ENCODE assay signal across 25 cellular contexts in the genomic region with DNA sequence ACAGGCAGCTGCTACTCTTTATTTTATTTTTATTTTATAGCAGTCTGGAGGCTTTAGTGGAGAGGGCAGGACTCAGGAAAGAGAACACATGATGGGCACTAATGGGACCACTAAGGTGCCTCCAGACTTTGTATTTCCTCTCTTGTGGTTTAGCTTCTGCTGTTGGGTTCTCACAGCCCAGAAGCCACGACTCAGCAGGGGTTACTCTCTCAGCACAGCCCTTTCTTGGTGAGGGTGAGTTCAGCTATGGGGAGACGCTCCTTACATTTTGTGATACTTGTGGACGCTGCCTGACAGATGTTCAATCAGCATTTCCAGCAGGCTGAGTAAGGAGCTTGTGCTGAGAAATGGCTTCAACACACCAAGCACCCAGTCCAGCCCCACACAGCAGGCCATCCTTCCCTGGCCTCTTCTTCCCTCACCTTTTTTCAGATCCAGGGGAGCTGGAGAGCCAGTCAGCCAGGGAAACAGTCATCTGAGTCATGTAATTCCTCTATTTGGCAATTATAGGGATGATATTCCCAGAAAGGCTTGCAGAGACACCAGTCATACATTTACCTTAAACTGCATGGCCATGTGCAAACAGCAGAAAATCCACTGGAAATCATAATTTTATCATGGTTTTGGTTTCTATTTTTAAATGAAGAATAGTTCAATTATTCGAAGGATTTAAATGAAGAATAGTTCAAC. TPM values are rescaled to one million over a fixed set of nuclear protein-coding genes. Genes with fewer than 3 reads are reported as not detected.
DNase-seq lines count a peak whose midpoint lies in the region; ATAC-seq and TF ChIP-seq lines count a peak whose summit lies in the region.
"Had no signal": no experiment of that assay in that cellular context is flagged by ENCODE, and none has a peak within 500 bp of the region (broad histone marks: within the 10 kb centered on the region; RNA-seq: fewer than 3 reads in every experiment).

No MANE protein-coding gene starts in this region.

- no peak overlapping the region for H3K4me3 Mint-ChIP-seq in activated T-cell treated with anti-CD3 and anti-CD28 coated beads, Interleukin-2, amount 50 U/mL, for 4 hours
- H3K4me3 Mint-ChIP-seq: activated naive CD8-positive, alpha-beta T cell treated with anti-CD3 and anti-CD28 coated beads for 36 hours; central memory CD8-positive, alpha-beta T cell; stimulated activated effector memory CD8-positive, alpha-beta T cell treated with anti-CD3 and anti-CD28 coated beads, Interleukin-12 subunit alpha, Interleukin-12 subunit beta, amount 100 ng/mL, for 72 hours; WTC11 had no signal

- no peaks in the 10 kb centered on the region for H3K9me3 ChIP-seq in Loucy (ENCODE audit: insufficient read depth, low read depth, low read length)
- H3K9me3 ChIP-seq: ascending aorta, BE2C, HAP-1, spleen had no signal

- H3F3A ChIP-seq in Loucy (ENCODE audit: low read depth), result peaks cover 5% of the 10 kb centered on the region

- no peak overlapping the region for H2AK5ac ChIP-seq in mesendoderm (ENCODE audit: low read length)

- H4K20me1 ChIP-seq in Loucy (ENCODE audit: insufficient read depth, low read length, poor library complexity, severe bottlenecking), result no peaks in the 10 kb centered on the region

- DNase-seq in DMS79 treated with DMSO at 0.1 percent for 48 hours (lab: John Stamatoyannopoulos, UW) (peak; percentile 78), RPMI8226 (peak; percentile 79), myocyte (ENCODE audit: low read depth) (peak; percentile 47), NCI-H1930 (lab: John Stamatoyannopoulos, UW) (no peak), mesendoderm (no peak)
- DNase-seq in activated T-cell treated with anti-CD3 and anti-CD28 coated beads, Interleukin-2, amount 50 U/mL, for 4 hours, result no peak
- DNase-seq: activated naive CD8-positive, alpha-beta T cell treated with anti-CD3 and anti-CD28 coated beads for 36 hours; BE2C; DMS53; mammary epithelial cell; NCI-H1436; NCI-H526 treated with DMSO at 0.1 percent for 48 hours; retina; spleen; stimulated activated CD4-positive, alpha-beta T cell treated with anti-CD3 and anti-CD28 coated beads, Interleukin-2, amount 100 ng/mL, for 48 hours had no signal

- no peak for TF ChIP-seq CTCF in Loucy (conservative IDR thresholded peaks at IDR 0.05; ENCODE audit: low read length)

- peak overlapping the region; percentile 76 for H3K4me2 ChIP-seq in Loucy (ENCODE audit: low read depth, low read length, poor library complexity, severe bottlenecking)
- H3K4me2 ChIP-seq in mesendoderm (ENCODE audit: low read length), result no peak overlapping the region

- no peak overlapping the region for H4K8ac ChIP-seq in mesendoderm (ENCODE audit: low read depth, low read length)

- H3K4me3 ChIP-seq in Loucy (ENCODE audit: low read length, poor library complexity, severe bottlenecking) (peak overlapping the region; percentile 40), mesendoderm (ENCODE audit: low read length) (no peak overlapping the region)
- H3K4me3 ChIP-seq: ascending aorta, HAP-1, spleen had no signal

- H3K9me2 ChIP-seq in Loucy (replicated peaks; ENCODE audit: low read depth, low read length), result no peaks in the 10 kb centered on the region

- no peak overlapping the region for H2AFZ ChIP-seq in Loucy (ENCODE audit: low read length)

- H3K36me3 Mint-ChIP-seq in activated T-cell treated with anti-CD3 and anti-CD28 coated beads, Interleukin-2, amount 50 U/mL, for 4 hours (ENCODE audit: insufficient read depth), result no peaks in the 10 kb centered on the region
- H3K36me3 Mint-ChIP-seq: activated naive CD8-positive, alpha-beta T cell treated with anti-CD3 and anti-CD28 coated beads for 36 hours; stimulated activated effector memory CD8-positive, alpha-beta T cell treated with anti-CD3 and anti-CD28 coated beads, Interleukin-12 subunit alpha, Interleukin-12 subunit beta, amount 100 ng/mL, for 72 hours; WTC11 had no signal

- H3K9me3 Mint-ChIP-seq in activated T-cell treated with anti-CD3 and anti-CD28 coated beads, Interleukin-2, amount 50 U/mL, for 4 hours, result no peaks in the 10 kb centered on the region
- H3K9me3 Mint-ChIP-seq: activated naive CD8-positive, alpha-beta T cell treated with anti-CD3 and anti-CD28 coated beads for 36 hours; activated T-helper 2 cell treated with anti-CD3 and anti-CD28 coated beads, Interferon-gamma antibody, Interleukin-2, Interleukin-4, amounts not matched to agents 10 μg/mL and 5 μg/mL and 100 μg/mL, durations not matched to agents 14 hours and 24 hours and 36 hours; central memory CD8-positive, alpha-beta T cell; stimulated activated effector memory CD8-positive, alpha-beta T cell treated with anti-CD3 and anti-CD28 coated beads, Interleukin-12 subunit alpha, Interleukin-12 subunit beta, amount 100 ng/mL, for 72 hours had no signal

- H3K4ac ChIP-seq in mesendoderm (ENCODE audit: low read depth, low read length), result no peak overlapping the region

- no peak overlapping the region for H3K18ac ChIP-seq in mesendoderm (ENCODE audit: low read length)

- H3K27ac ChIP-seq in mesendoderm (ENCODE audit: low read depth, low read length), result no peak overlapping the region
- H3K27ac ChIP-seq: ascending aorta, HL-60, spleen had no signal

- no peak overlapping the region for H3K56ac ChIP-seq in mesendoderm (ENCODE audit: low read length)

- no peak overlapping the region for H3K9ac ChIP-seq in Loucy (ENCODE audit: low read depth, low read length, poor library complexity, severe bottlenecking)
- H3K9ac ChIP-seq in mesendoderm (ENCODE audit: low read length), result no peak overlapping the region

- H3K79me2 ChIP-seq in Loucy (ENCODE audit: insufficient read depth, low read length), result no peaks in the 10 kb centered on the region
- H3K79me2 ChIP-seq in mesendoderm (ENCODE audit: control insufficient read depth, insufficient read depth, low read length), result no peaks in the 10 kb centered on the region

- no peaks in the 10 kb centered on the region for H3K4me1 Mint-ChIP-seq in activated T-cell treated with anti-CD3 and anti-CD28 coated beads, Interleukin-2, amount 50 U/mL, for 4 hours (ENCODE audit: low read depth)
- H3K4me1 Mint-ChIP-seq: activated naive CD8-positive, alpha-beta T cell treated with anti-CD3 and anti-CD28 coated beads for 36 hours; central memory CD8-positive, alpha-beta T cell; stimulated activated effector memory CD8-positive, alpha-beta T cell treated with anti-CD3 and anti-CD28 coated beads, Interleukin-12 subunit alpha, Interleukin-12 subunit beta, amount 100 ng/mL, for 72 hours had no signal

- ATAC-seq in HG02623 (IDR thresholded peaks at IDR 0.05; ENCODE audit: unreplicated experiment), result no peak
- no peak for ATAC-seq in activated T-cell treated with anti-CD3 and anti-CD28 coated beads, Interleukin-2, amount 50 U/mL, for 4 hours
- ATAC-seq: Right ventricle myocardium inferior; stimulated activated effector memory CD8-positive, alpha-beta T cell treated with anti-CD3 and anti-CD28 coated beads, Interleukin-12 subunit alpha, Interleukin-12 subunit beta, amount 100 ng/mL, for 72 hours; WTC11 had no signal

- H4K5ac ChIP-seq in mesendoderm (ENCODE audit: low read length), result no peak overlapping the region

- H3K27me3 Mint-ChIP-seq in activated T-cell treated with anti-CD3 and anti-CD28 coated beads, Interleukin-2, amount 50 U/mL, for 4 hours (ENCODE audit: low read depth), result peaks cover 14% of the 10 kb centered on the region

- H3K36me3 ChIP-seq in Loucy (ENCODE audit: insufficient read depth, low read length) (no peaks in the 10 kb centered on the region), mesendoderm (ENCODE audit: control insufficient read depth, insufficient read depth, low read length) (no peaks in the 10 kb centered on the region)
- H3K36me3 ChIP-seq: ascending aorta, BE2C, HAP-1, spleen had no signal

- H3K4me1 ChIP-seq in Loucy (ENCODE audit: insufficient read depth, low read length, poor library complexity, severe bottlenecking) (peaks cover 27% of the 10 kb centered on the region), mesendoderm (ENCODE audit: control insufficient read depth, low read depth, low read length) (no peaks in the 10 kb centered on the region)
- H3K4me1 ChIP-seq: ascending aorta, BE2C, spleen had no signal

- H3K79me1 ChIP-seq in mesendoderm (ENCODE audit: low read length), result no peaks in the 10 kb centered on the region

- no peak overlapping the region for H3K23ac ChIP-seq in mesendoderm (ENCODE audit: low read length)

- H2BK15ac ChIP-seq in mesendoderm (replicated peaks; ENCODE audit: low read depth), result no peak overlapping the region

- no peak overlapping the region for H2BK120ac ChIP-seq in mesendoderm (ENCODE audit: low read depth, low read length)

- WGBS in mesendoderm (ENCODE audit: extremely low coverage, insufficient coverage, low lambda C conversion rate), result no CpG with 5 or more reads among the region's 4 CpGs

- H3K27me3 ChIP-seq in Loucy (ENCODE audit: insufficient read depth, low read length, poor library complexity, severe bottlenecking) (no peaks in the 10 kb centered on the region), mesendoderm (ENCODE audit: insufficient read depth, low read length, poor library complexity) (no peaks in the 10 kb centered on the region)
- H3K27me3 ChIP-seq: ascending aorta, spleen had no signal

- H2BK5ac ChIP-seq in mesendoderm (ENCODE audit: low read length), result no peak overlapping the region

RNA-seq across cellular contexts. Expression of gene RAB3GAP2, which starts 53.2 kb away (rescaled TPM):
- 18.7 and 21.4 TPM in 2 replicates for total RNA-seq in myocyte
- 9.6 TPM for polyA plus RNA-seq in myocyte (2012)
- polyA plus RNA-seq in mesendoderm (2013, experiment 1 of 2), result 19.2 TPM
- polyA plus RNA-seq in mesendoderm (2013, experiment 2 of 2), result 18.4 TPM
- 10 to 100 TPM; 34.9 to 37.2 (median 36.1) TPM for total RNA-seq in activated T-cell treated with anti-CD3 and anti-CD28 coated beads, Interleukin-2, amount 50 U/mL, for 4 hours

Comparison
In these comparisons a context has a peak if more than half of its experiments do, and no peak if none do; other contexts are left out.
1. DNase-seq: peak in DMS79 treated with DMSO at 0.1 percent for 48 hours (single experiment), RPMI8226 (single experiment) and myocyte (single experiment); none in NCI-H1930 (0 of 2), mesendoderm (single experiment) and activated T-cell treated with anti-CD3 and anti-CD28 coated beads, Interleukin-2, amount 50 U/mL, for 4 hours (single experiment).